ENCODE assay signal across 20 cellular contexts in the genomic region with DNA sequence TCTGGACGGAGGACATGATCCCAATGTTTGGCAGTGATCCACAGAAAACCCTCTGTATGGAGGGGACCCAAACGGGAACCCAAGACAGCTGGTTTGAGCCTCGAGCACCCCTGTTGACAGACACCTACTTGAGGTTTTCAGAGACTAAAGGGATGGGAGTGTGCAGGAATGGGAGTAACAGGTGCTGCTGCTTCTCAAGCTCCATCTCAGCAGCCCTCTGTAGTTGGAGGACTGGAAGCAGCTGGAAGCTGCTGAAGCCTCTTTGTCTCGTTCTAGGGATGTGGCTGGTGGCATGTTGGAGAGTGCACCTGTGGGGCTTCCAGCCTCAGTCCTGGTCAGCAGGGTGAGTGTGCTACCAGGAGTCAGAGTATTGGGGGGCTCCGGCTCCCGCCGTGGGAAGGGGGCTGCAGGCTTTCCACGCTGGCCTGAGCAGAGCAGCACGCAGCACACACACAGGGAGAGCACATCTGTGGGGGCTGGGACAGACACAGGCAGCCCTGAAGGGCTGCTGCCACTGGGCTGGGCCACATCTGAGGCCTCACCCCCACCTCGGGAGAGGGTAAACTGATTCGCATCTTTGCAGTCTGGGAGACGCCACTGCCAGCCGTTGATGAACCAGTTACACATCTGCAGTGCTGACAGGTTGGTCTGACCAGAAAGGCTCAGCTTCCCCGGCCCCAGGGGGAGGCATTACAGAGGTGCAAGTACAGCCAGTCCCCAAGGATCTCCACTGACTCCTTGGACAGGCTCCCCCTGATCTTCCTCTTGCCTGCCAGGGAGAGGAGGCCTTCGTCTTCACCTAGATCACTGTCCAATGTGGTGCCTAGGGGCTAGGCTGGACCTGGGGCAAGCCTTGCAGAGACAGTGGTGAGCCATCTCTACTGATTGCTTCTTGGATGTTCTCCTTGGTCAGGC. TPM values are rescaled to one million over a fixed set of nuclear protein-coding genes. Genes with fewer than 3 reads are reported as not detected.
DNase-seq lines count a peak whose midpoint lies in the region; ATAC-seq, FAIRE-seq and TF ChIP-seq lines count a peak whose summit lies in the region.
"Had no signal": no experiment of that assay in that cellular context is flagged by ENCODE, and none has a peak within 500 bp of the region (broad histone marks: within the 10 kb centered on the region; RNA-seq: fewer than 3 reads in every experiment).

No MANE protein-coding gene starts in this region.

- CTCF ChIA-PET in A549 (lab: Yijun Ruan, JAX) (interaction anchor here (1.0 to 1.3 kb wide), 2 partner anchors 16 to 23 kb away, joined by 3 read pairs; no protein-coding TSS in a partner anchor), T-cell (lab: Charles Lee) (interaction anchor here in 1 of 2 donors (0.6 kb wide), 1 partner anchor 94 kb away, joined by 3 read pairs; no protein-coding TSS in a partner anchor)

- ATAC-seq in A549 = peak; percentile 7 to 25; a peak in 3 of 6 replicates
- ATAC-seq in T-cell (replicated peaks in 1 of 4) = peak in 3 of 4 experiments; percentile 20 to 32 (median 22)
- ATAC-seq in memory B cell (ENCODE audit: low read depth) = no peak

- H3K4me2 ChIP-seq in A549 = no peak overlapping the region
- H3K4me2 ChIP-seq: BLaER1 had no signal

- no peak for FAIRE-seq in A549 (lab: Jason Lieb, UNC)

- H3K27me3 Mint-ChIP-seq in T-cell (no peaks in the 10 kb centered on the region), memory B cell (no peaks in the 10 kb centered on the region)

- H3K4me1 ChIP-seq in A549 = peaks cover 18% of the 10 kb centered on the region
- H3K4me1 ChIP-seq: adrenal gland, BLaER1, tibial artery had no signal

- no peaks in the 10 kb centered on the region for H3K36me3 ChIP-seq in brain microvascular endothelial cell (replicated peaks)
- H3K36me3 ChIP-seq: adrenal gland, BLaER1, ovary, tibial artery had no signal

- H3K4me3 Mint-ChIP-seq in T-cell (no peak overlapping the region), memory B cell (no peak overlapping the region)
- H3K4me3 Mint-ChIP-seq: mesothelial cell of epicardium had no signal

- POLR2A ChIA-PET in A549 (lab: Yijun Ruan, JAX) = no interaction called here
- POLR2A ChIA-PET in T-cell (lab: Charles Lee) = no interaction called here

- H3K4me3 ChIP-seq in A549 = no peak overlapping the region
- H3K4me3 ChIP-seq in brain microvascular endothelial cell (ENCODE audit: low read depth, low read length) = no peak overlapping the region
- H3K4me3 ChIP-seq: adrenal gland, BLaER1, ovary, tibial artery had no signal

- peaks cover 3 to 8% (median 6%) of the 10 kb centered on the region in 3 donors for H3K9me3 Mint-ChIP-seq in T-cell
- peaks cover 2% of the 10 kb centered on the region for H3K9me3 Mint-ChIP-seq in memory B cell

- DNase-seq in A549 (ENCODE audit: low read depth in 1 of 2, low spot score in 1 of 2) (no peak), AG20443 (ENCODE audit: low spot score) (peak; percentile 29), T-cell (no peak), memory B cell (ENCODE audit: low spot score in 2 of 2) (no peak), brain microvascular endothelial cell (no peak), G401 (ENCODE audit: low spot score) (no peak)
- no peak for DNase-seq in stimulated activated CD4-positive, alpha-beta T cell treated with anti-CD3 and anti-CD28 coated beads, Interleukin-2, amount 100 ng/mL, for 24 hours
- DNase-seq: activated CD4-positive, alpha-beta T cell treated with anti-CD3 and anti-CD28 coated beads for 1 hour; activated T-cell treated with anti-CD3 and anti-CD28 coated beads for 4 hours; adrenal gland; cerebellar nuclear complex; effector memory CD4-positive, alpha-beta T cell; hippocampal formation; KG1; NCI-H1092 treated with DMSO at 0.1 percent for 48 hours; ovary; stimulated activated CD4-positive, alpha-beta T cell treated with anti-CD3 and anti-CD28 coated beads, Interleukin-4, amount 100 ng/mL, for 1 hour; tibial artery had no signal

- H3K4me1 Mint-ChIP-seq in T-cell (peaks cover 5 to 12% (median 10%) of the 10 kb centered on the region in 3 donors), memory B cell (peaks cover 6% of the 10 kb centered on the region)
- H3K4me1 Mint-ChIP-seq: mesothelial cell of epicardium had no signal

- TF ChIP-seq POLR2A in A549 (IDR thresholded peaks at IDR 0.05; ENCODE audit: low read length) = no peak

- H3K27ac ChIP-seq in A549 = no peak overlapping the region
- H3K27ac ChIP-seq in brain microvascular endothelial cell = no peak overlapping the region
- H3K27ac ChIP-seq: adrenal gland, BLaER1, ovary, tibial artery had no signal

- H3K27ac Mint-ChIP-seq in T-cell (no peak overlapping the region), memory B cell (peak overlapping the region; percentile 38)
- H3K27ac Mint-ChIP-seq: mesothelial cell of epicardium had no signal

- TF ChIP-seq CTCF in A549 (IDR thresholded peaks at IDR 0.05) = no peak
- no peak for TF ChIP-seq CTCF in brain microvascular endothelial cell (IDR thresholded peaks at IDR 0.05; ENCODE audit: low read depth, low read length, missing control alignments)

- H3K36me3 Mint-ChIP-seq in T-cell = peaks cover 9% of the 10 kb centered on the region
- no peaks in the 10 kb centered on the region for H3K36me3 Mint-ChIP-seq in memory B cell

- no peaks in the 10 kb centered on the region for H3K27me3 ChIP-seq in brain microvascular endothelial cell (replicated peaks)
- H3K27me3 ChIP-seq: adrenal gland, BLaER1, ovary, tibial artery had no signal

- in situ Hi-C loops in brain microvascular endothelial cell (cut with HindIII; ENCODE audit: low pct_ligation_motif_present, low sequenced_read_pairs) = no loop called here
- in situ Hi-C loops in G401 (cut with HindIII; ENCODE audit: low sequenced_read_pairs) = no loop called here

- TF ChIP-seq RAD21 in A549 (conservative IDR thresholded peaks at IDR 0.05 in 1 of 2, IDR thresholded peaks at IDR 0.05 in 1 of 2) = no peak

- 79% methylated on average over 11 of the region's 15 CpGs for WGBS in A549 (ENCODE audit: missing lambda C conversion rate)

- H3K9me3 ChIP-seq in A549 = no peaks in the 10 kb centered on the region
- H3K9me3 ChIP-seq: adrenal gland, BLaER1, ovary, tibial artery had no signal

- TF ChIP-seq EP300 in A549 (IDR thresholded peaks at IDR 0.05) = no peak

TF ChIP-seq in A549, 52 proteins besides CTCF, POLR2A, EP300 and RAD21:
- TF ChIP-seq ELK1 (IDR thresholded peaks at IDR 0.05; ENCODE audit: low read depth, low read length) (no peak), RCOR1 (IDR thresholded peaks at IDR 0.05; ENCODE audit: low read depth, low read length) (no peak), BHLHE40 (IDR thresholded peaks at IDR 0.05; ENCODE audit: low read depth, low read length) (no peak), ZSCAN20 (CRISPR knock-in tag; IDR thresholded peaks at IDR 0.05) (no peak), KDM5A (IDR thresholded peaks at IDR 0.05) (no peak), MAFK (IDR thresholded peaks at IDR 0.05; ENCODE audit: partially characterized antibody) (no peak), SMC3 (IDR thresholded peaks at IDR 0.05) (no peak), HMGXB4 (CRISPR knock-in tag; IDR thresholded peaks at IDR 0.05; ENCODE audit: borderline replicate concordance) (no peak), CHD4 (IDR thresholded peaks at IDR 0.05; ENCODE audit: borderline replicate concordance) (no peak), SREBF2 (IDR thresholded peaks at IDR 0.05) (no peak), CHD2 (IDR thresholded peaks at IDR 0.05; ENCODE audit: low read length, partially characterized antibody) (no peak), JUN (IDR thresholded peaks at IDR 0.05) (no peak), FOXS1 (CRISPR knock-in tag; IDR thresholded peaks at IDR 0.05) (no peak), MYC (IDR thresholded peaks at IDR 0.05; ENCODE audit: borderline replicate concordance, low read length) (no peak), ZC3H11A (IDR thresholded peaks at IDR 0.05) (no peak)
- TF ChIP-seq, protein P1, sequence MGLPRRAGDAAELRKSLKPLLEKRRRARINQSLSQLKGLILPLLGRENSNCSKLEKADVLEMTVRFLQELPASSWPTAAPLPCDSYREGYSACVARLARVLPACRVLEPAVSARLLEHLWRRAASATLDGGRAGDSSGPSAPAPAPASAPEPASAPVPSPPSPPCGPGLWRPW (IDR thresholded peaks at IDR 0.05) = no peak
TF ChIP-seq in A549: peak in this region for 0.

RNA-seq across cellular contexts. Expression of gene ADSS2, which starts 56.6 kb away (rescaled TPM):
- polyA plus RNA-seq in A549 (2011; rRNA removed) (43.9 and 74.3 TPM in 2 replicates), A549 (2017; fragmentation: RNase III; extraction: RNeasy Plus Mini Kit Qiagen cat#74134 plus additional on column Dnase treatment) (42.4 to 46.1 TPM (median 45.2 TPM) in 3 replicates)
- polyA plus RNA-seq in A549 (2012; cell fraction: cytosol; rRNA removed) = 21.9 and 22.1 TPM in 2 replicates
- polyA plus RNA-seq in A549 (2012; cell fraction: nucleus; rRNA removed) = 11.3 and 12.2 TPM in 2 replicates
- polyA minus RNA-seq in A549 (2011; rRNA and poly(A)+ RNA removed) = 10.6 and 11.0 TPM in 2 replicates
- total RNA-seq in T-cell = 10 to 100 TPM; 49.6 to 53.4 (median 51.6) TPM
- total RNA-seq in G401 (2014; rRNA removed; shearing (Covaris generic)) = 37.2 and 52.0 TPM in 2 replicates
